In genomic region chr1:246930830-246931548, GRCh38 we compare ENCODE assay signal across 8 cellular contexts. TPM values are rescaled to one million over a fixed set of nuclear protein-coding genes. Genes with fewer than 3 reads are reported as not detected.
DNase-seq lines count a peak whose midpoint lies in the region; ATAC-seq, FAIRE-seq and TF ChIP-seq lines count a peak whose summit lies in the region.

No MANE protein-coding gene starts in this region.

- peaks cover 30% of the 10 kb centered on the region for H4K20me1 ChIP-seq in osteoblast (ENCODE audit: insufficient read depth, low read length)

- ATAC-seq in GM19023 (IDR thresholded peaks at IDR 0.05; ENCODE audit: unreplicated experiment) (peak; percentile 27), HG03159 (IDR thresholded peaks at IDR 0.05; ENCODE audit: unreplicated experiment) (peak; percentile 36)

- peaks cover 6% of the 10 kb centered on the region for H3K36me3 ChIP-seq in osteoblast (ENCODE audit: insufficient read depth, low read length)

- H3K4me2 ChIP-seq in osteoblast (ENCODE audit: insufficient read depth, low read length): peak overlapping the region; percentile 82

- DNase-seq in CD1c-positive myeloid dendritic cell (ENCODE audit: extremely low spot score) (peak; percentile 58), RCC 7860 (ENCODE audit: low spot score) (peak; percentile 33), glomerular visceral epithelial cell (ENCODE audit: extremely low spot score) (peak; percentile 57), osteoblast (ENCODE audit: insufficient read length, low spot score, missing footprints) (peak; percentile 91), ureter (ENCODE audit: low spot score) (peak; percentile 58)
- peak; percentile 54 for DNase-seq in activated naive CD4-positive, alpha-beta T cell treated with anti-CD3 and anti-CD28 coated beads, Interleukin-2, amount 50 U/mL, for 16 hours

- H2AFZ ChIP-seq in osteoblast (ENCODE audit: low read length): peak overlapping the region; percentile 92

- TF ChIP-seq CTCF in osteoblast (IDR thresholded peaks at IDR 0.05; ENCODE audit: extremely low read depth, low read depth, low read length): no peak

- FAIRE-seq in RCC 7860 (lab: Jason Lieb, UNC): no peak

- H3K27me3 ChIP-seq in osteoblast (ENCODE audit: insufficient read depth, low read length): no peaks in the 10 kb centered on the region

- H3K27ac ChIP-seq in osteoblast (ENCODE audit: low read depth, low read length): peak overlapping the region; percentile 72

- H3K79me2 ChIP-seq in osteoblast (ENCODE audit: insufficient read depth, low read length): peaks cover 50% of the 10 kb centered on the region

- H3K4me1 ChIP-seq in osteoblast (ENCODE audit: insufficient read depth, low read length): peaks cover 11% of the 10 kb centered on the region

- H3K9me3 ChIP-seq in osteoblast (ENCODE audit: low read depth, low read length): no peaks in the 10 kb centered on the region

- peak overlapping the region; percentile 93 for H3K4me3 ChIP-seq in osteoblast (ENCODE audit: insufficient read depth, low read length)

RNA-seq across cellular contexts. Expression of gene AHCTF1, which starts 0.8 kb away (rescaled TPM):
- total RNA-seq in osteoblast (30.6 and 32.6 TPM in 2 replicates), ureter (35.1 TPM)

Comparison
In these comparisons a context has a peak if more than half of its experiments do, and no peak if none do; other contexts are left out.
1. Peak in every context shown above with its lines: DNase-seq, ATAC-seq, H3K4me3 ChIP-seq and H3K27ac ChIP-seq.
2. DNase-seq: peak in every context shown above with its lines; median percentile 91 in osteoblast; 58 in CD1c-positive myeloid dendritic cell; 58 in ureter; 57 in glomerular visceral epithelial cell; 54 in activated naive CD4-positive, alpha-beta T cell treated with anti-CD3 and anti-CD28 coated beads, Interleukin-2, amount 50 U/mL, for 16 hours; 33 in RCC 7860.